ENCODE assay signal across 15 cellular contexts in genomic region chr16:16095646-16096045, GRCh38.
A peak's percentile ranks its signal among the peaks of the same experiment; 100 is the strongest.
DNase-seq lines count a peak whose midpoint lies in the region; ATAC-seq and TF ChIP-seq lines count a peak whose summit lies in the region.
"Had no signal": no experiment of that assay in that cellular context is flagged by ENCODE, and none has a peak within 500 bp of the region (broad histone marks: within the 10 kb centered on the region; RNA-seq: fewer than 3 reads in every experiment).

No MANE protein-coding gene starts in this region.

- CTCF ChIA-PET in Caco-2 (lab: Charles Lee): no interaction called here

- peaks cover 10% of the 10 kb centered on the region for H4K20me1 ChIP-seq in osteoblast (ENCODE audit: insufficient read depth, low read length)
- no peaks in the 10 kb centered on the region for H4K20me1 ChIP-seq in hepatocyte (ENCODE audit: insufficient read depth, poor library complexity, severe bottlenecking)

- H3K36me3 ChIP-seq in right atrium auricular region (peaks cover 14% of the 10 kb centered on the region), endodermal cell (ENCODE audit: control insufficient read depth, insufficient read depth, low read length) (peaks cover 16% of the 10 kb centered on the region), osteoblast (ENCODE audit: insufficient read depth, low read length) (peaks cover 18% of the 10 kb centered on the region), hepatocyte (replicated peaks; ENCODE audit: insufficient read depth, low read depth) (no peaks in the 10 kb centered on the region), Caco-2 (ENCODE audit: control insufficient read depth, insufficient read depth, low read length) (no peaks in the 10 kb centered on the region)

- H3K27ac Mint-ChIP-seq in endodermal cell (peak overlapping the region; percentile 48), Caco-2 (ENCODE audit: unreplicated experiment) (no peak overlapping the region)
- H3K27ac Mint-ChIP-seq: activated CD4-positive, alpha-beta T cell treated with anti-CD3 and anti-CD28 coated beads, Interleukin-2, amount 10 ng/mL, durations not matched to agents 7 days and 5 days had no signal

- no peak for TF ChIP-seq CTCF in right atrium auricular region (IDR thresholded peaks at IDR 0.05)
- no peak for TF ChIP-seq CTCF in endodermal cell (conservative IDR thresholded peaks at IDR 0.05)
- no peak for TF ChIP-seq CTCF in osteoblast (IDR thresholded peaks at IDR 0.05; ENCODE audit: extremely low read depth, low read depth, low read length)
- no peak for TF ChIP-seq CTCF in hepatocyte (IDR thresholded peaks at IDR 0.05; ENCODE audit: poor library complexity)
- TF ChIP-seq CTCF in Caco-2 (IDR thresholded peaks at IDR 0.05; ENCODE audit: insufficient read depth in 1 of 2, low read depth in 1 of 2, low read length in 1 of 2, severe bottlenecking in 1 of 2, unreplicated experiment in 1 of 2): no peak

- peak overlapping the region; percentile 24 to 42 for H3K27ac ChIP-seq in right atrium auricular region
- no peak overlapping the region for H3K27ac ChIP-seq in endodermal cell (ENCODE audit: low read depth, low read length)
- H3K27ac ChIP-seq in osteoblast (ENCODE audit: low read depth, low read length): peak overlapping the region; percentile 34
- H3K27ac ChIP-seq in hepatocyte: no peak overlapping the region
- H3K27ac ChIP-seq: HL-60 had no signal

- H3K9me3 Mint-ChIP-seq in endodermal cell: no peaks in the 10 kb centered on the region
- H3K9me3 Mint-ChIP-seq in Caco-2 (ENCODE audit: unreplicated experiment): no peaks in the 10 kb centered on the region
- H3K9me3 Mint-ChIP-seq: activated CD4-positive, alpha-beta T cell treated with anti-CD3 and anti-CD28 coated beads, Interleukin-2, amount 10 ng/mL, durations not matched to agents 7 days and 5 days; stimulated activated effector memory CD8-positive, alpha-beta T cell treated with anti-CD3 and anti-CD28 coated beads, Interleukin-12 subunit alpha, Interleukin-12 subunit beta, amount 100 ng/mL, for 72 hours had no signal

- H3K4me3 Mint-ChIP-seq in endodermal cell (no peak overlapping the region), Caco-2 (ENCODE audit: unreplicated experiment) (no peak overlapping the region)
- H3K4me3 Mint-ChIP-seq: activated CD4-positive, alpha-beta T cell treated with anti-CD3 and anti-CD28 coated beads, Interleukin-2, amount 10 ng/mL, durations not matched to agents 7 days and 5 days; stimulated activated effector memory CD8-positive, alpha-beta T cell treated with anti-CD3 and anti-CD28 coated beads, Interleukin-12 subunit alpha, Interleukin-12 subunit beta, amount 100 ng/mL, for 72 hours had no signal

- BruUV-seq in Caco-2 (replicated peaks; lab: Mats Ljungman, UMichigan): no TSS peak

- H3K36me3 Mint-ChIP-seq in endodermal cell (ENCODE audit: low read depth): peaks cover 43% of the 10 kb centered on the region
- H3K36me3 Mint-ChIP-seq in Caco-2 (ENCODE audit: insufficient read depth, unreplicated experiment): peaks cover 28% of the 10 kb centered on the region

- intact Hi-C loops in Right ventricle myocardium superior (cut with DNase I): no loop called here
- intact Hi-C loops in Caco-2 (cut with micrococcal nuclease; ENCODE audit: unreplicated experiment): no loop called here

- H3K4me1 ChIP-seq in right atrium auricular region (peaks cover 0 to 12% of the 10 kb centered on the region in 2 donors), endodermal cell (ENCODE audit: control insufficient read depth, insufficient read depth, low read length) (no peaks in the 10 kb centered on the region), osteoblast (ENCODE audit: insufficient read depth, low read length) (peaks cover 17% of the 10 kb centered on the region), hepatocyte (ENCODE audit: insufficient read depth) (no peaks in the 10 kb centered on the region), Caco-2 (no peaks in the 10 kb centered on the region)

- H3K9me2 ChIP-seq in hepatocyte (replicated peaks; ENCODE audit: insufficient read depth): no peaks in the 10 kb centered on the region

- H3K79me2 ChIP-seq in osteoblast (ENCODE audit: insufficient read depth, low read length) (peaks cover 2% of the 10 kb centered on the region), hepatocyte (no peaks in the 10 kb centered on the region)

- no peak overlapping the region for H3K4me2 ChIP-seq in osteoblast (ENCODE audit: insufficient read depth, low read length)
- H3K4me2 ChIP-seq in hepatocyte: no peak overlapping the region

- POLR2A ChIA-PET in Caco-2 (lab: Charles Lee): no interaction called here

- H3K9me3 ChIP-seq in right atrium auricular region: no peaks in the 10 kb centered on the region
- H3K9me3 ChIP-seq in endodermal cell (ENCODE audit: control insufficient read depth, low read length): no peaks in the 10 kb centered on the region
- H3K9me3 ChIP-seq in osteoblast (ENCODE audit: low read depth, low read length): no peaks in the 10 kb centered on the region
- H3K9me3 ChIP-seq in hepatocyte (ENCODE audit: low read depth): no peaks in the 10 kb centered on the region
- no peaks in the 10 kb centered on the region for H3K9me3 ChIP-seq in Caco-2

- DNase-seq in right atrium auricular region (ENCODE audit: low spot score) (no peak), Right ventricle myocardium superior (no peak), endodermal cell (no peak), osteoblast (ENCODE audit: insufficient read length, low spot score, missing footprints) (no peak), 8988T (no peak), hepatocyte (ENCODE audit: low spot score) (no peak), Caco-2 (no peak)
- DNase-seq: activated CD4-positive, alpha-beta T cell treated with anti-CD3 and anti-CD28 coated beads, Interleukin-2, amount 10 ng/mL, durations not matched to agents 7 days and 5 days; H7; NCI-H2081 treated with DMSO at 0.1 percent for 48 hours; NK-92 treated with Interleukin-12 subunit alpha and Interleukin-12 subunit beta, amount 100 ng/mL, for 24 hours; stimulated activated CD4-positive, alpha-beta T cell treated with anti-CD3 and anti-CD28 coated beads, Interleukin-4, amount 100 ng/mL, for 1 hour had no signal

- H3K4me1 Mint-ChIP-seq in endodermal cell (peaks cover 7% of the 10 kb centered on the region), Caco-2 (ENCODE audit: low read depth, unreplicated experiment) (no peaks in the 10 kb centered on the region)
- H3K4me1 Mint-ChIP-seq: activated CD4-positive, alpha-beta T cell treated with anti-CD3 and anti-CD28 coated beads, Interleukin-2, amount 10 ng/mL, durations not matched to agents 7 days and 5 days had no signal

- WGBS in endodermal cell (ENCODE audit: insufficient coverage in 1 of 2, insufficient read length in 1 of 2), 2 experiments: 83 to 86% methylated on average over 6 to 8 of the region's 8 CpGs
- WGBS in hepatocyte (ENCODE audit: low lambda C conversion rate, missing lambda C conversion rate): 89% methylated on average over 8 of the region's 8 CpGs

- no peaks in the 10 kb centered on the region for H3K27me3 Mint-ChIP-seq in endodermal cell (ENCODE audit: insufficient read depth)
- no peaks in the 10 kb centered on the region for H3K27me3 Mint-ChIP-seq in Caco-2 (ENCODE audit: insufficient read depth, unreplicated experiment)
- H3K27me3 Mint-ChIP-seq: activated CD4-positive, alpha-beta T cell treated with anti-CD3 and anti-CD28 coated beads, Interleukin-2, amount 10 ng/mL, durations not matched to agents 7 days and 5 days had no signal

- H3K4me3 ChIP-seq in right atrium auricular region (no peak overlapping the region), endodermal cell (ENCODE audit: low read length) (no peak overlapping the region), osteoblast (ENCODE audit: insufficient read depth, low read length) (no peak overlapping the region), hepatocyte (no peak overlapping the region), Caco-2 (ENCODE audit: low read depth, low read length) (no peak overlapping the region)

- no peak for ATAC-seq in Right ventricle myocardium superior (ENCODE audit: poor library complexity)
- ATAC-seq in HG02588 (IDR thresholded peaks at IDR 0.05; ENCODE audit: unreplicated experiment): no peak
- ATAC-seq: stimulated activated effector memory CD8-positive, alpha-beta T cell treated with anti-CD3 and anti-CD28 coated beads, Interleukin-12 subunit alpha, Interleukin-12 subunit beta, amount 100 ng/mL, for 72 hours had no signal

- H2AFZ ChIP-seq in osteoblast (ENCODE audit: low read length) (no peak overlapping the region), hepatocyte (no peak overlapping the region)

- H3K27me3 ChIP-seq in right atrium auricular region: no peaks in the 10 kb centered on the region
- no peaks in the 10 kb centered on the region for H3K27me3 ChIP-seq in endodermal cell (ENCODE audit: control insufficient read depth, insufficient read depth, low read length, poor library complexity, severe bottlenecking)
- H3K27me3 ChIP-seq in osteoblast (ENCODE audit: insufficient read depth, low read length): no peaks in the 10 kb centered on the region
- H3K27me3 ChIP-seq in hepatocyte: no peaks in the 10 kb centered on the region
- no peaks in the 10 kb centered on the region for H3K27me3 ChIP-seq in Caco-2 (replicated peaks; ENCODE audit: control insufficient read depth, insufficient read depth, low read length)

- no peak overlapping the region for H3K9ac ChIP-seq in endodermal cell (ENCODE audit: extremely low read depth, low read length, poor library complexity, severe bottlenecking)

Comparison
In these comparisons a context has a peak if more than half of its experiments do, and no peak if none do; other contexts are left out.
1. H3K27ac ChIP-seq: peak in right atrium auricular region (2 of 2) and osteoblast (single experiment); none in endodermal cell (single experiment) and hepatocyte (single experiment).